ENCODE assay signal across 9 cellular contexts in the genomic region with DNA sequence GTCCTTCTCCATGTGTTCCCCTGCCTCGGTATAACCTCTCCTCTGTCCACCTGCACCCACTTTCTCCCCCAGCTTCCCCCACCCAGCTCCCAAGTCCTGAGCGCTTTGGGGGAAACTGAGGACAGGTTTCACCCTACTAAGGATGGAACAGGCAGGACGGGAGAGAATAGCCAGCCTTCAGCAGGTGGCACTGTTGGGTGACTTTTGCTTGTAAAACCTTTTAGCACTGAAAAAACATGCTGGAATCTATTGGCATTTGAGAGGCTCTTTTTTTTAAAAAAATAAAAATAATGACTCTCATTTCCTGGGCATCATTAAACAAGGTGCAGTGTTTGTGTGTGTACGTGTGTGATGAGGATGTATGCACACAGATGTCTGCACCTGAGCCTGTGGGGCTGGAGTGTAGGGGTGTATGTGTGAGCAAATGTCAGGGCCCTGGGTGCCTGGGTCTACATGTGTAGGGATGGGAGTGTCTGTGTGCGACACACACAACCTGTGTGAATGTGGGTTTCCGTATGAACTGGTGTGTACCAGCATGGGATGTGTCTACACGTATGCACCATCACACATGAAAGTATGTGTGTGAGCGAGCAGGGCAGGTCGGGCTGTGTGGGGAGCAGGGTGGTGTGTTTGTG.
DNase-seq lines count a peak whose midpoint lies in the region; ATAC-seq and TF ChIP-seq lines count a peak whose summit lies in the region.
"Had no signal": no experiment of that assay in that cellular context is flagged by ENCODE, and none has a peak within 500 bp of the region (broad histone marks: within the 10 kb centered on the region; RNA-seq: fewer than 3 reads in every experiment).

No MANE protein-coding gene starts in this region.

- CTCF ChIA-PET in activated naive CD4-positive, alpha-beta T cell treated with anti-CD3 and anti-CD28 coated beads, Interleukin-2, amount 10 ng/mL, durations not matched to agents 7 days and 5 days (lab: Charles Lee), result interaction anchor here (1.0 to 1.3 kb wide), 2 partner anchors 446 to 979 kb away, joined by 3 to 4 read pairs; no protein-coding TSS in a partner anchor

- no peaks in the 10 kb centered on the region for H3K4me1 Mint-ChIP-seq in activated naive CD4-positive, alpha-beta T cell treated with anti-CD3 and anti-CD28 coated beads, Interleukin-2, amount 10 ng/mL, durations not matched to agents 7 days and 5 days

- H3K27ac Mint-ChIP-seq in activated naive CD4-positive, alpha-beta T cell treated with anti-CD3 and anti-CD28 coated beads, Interleukin-2, amount 10 ng/mL, durations not matched to agents 7 days and 5 days, result no peak overlapping the region
- H3K27ac Mint-ChIP-seq: activated naive CD8-positive, alpha-beta T cell had no signal

- peak; percentile 65 for TF ChIP-seq CTCF in cardiac fibroblast (IDR thresholded peaks at IDR 0.05; ENCODE audit: low read depth, low read length)

- no peaks in the 10 kb centered on the region for H3K36me3 Mint-ChIP-seq in activated naive CD4-positive, alpha-beta T cell treated with anti-CD3 and anti-CD28 coated beads, Interleukin-2, amount 10 ng/mL, durations not matched to agents 7 days and 5 days
- H3K36me3 Mint-ChIP-seq: activated naive CD8-positive, alpha-beta T cell had no signal

- H3K4me3 Mint-ChIP-seq in activated naive CD4-positive, alpha-beta T cell treated with anti-CD3 and anti-CD28 coated beads, Interleukin-2, amount 10 ng/mL, durations not matched to agents 7 days and 5 days, result no peak overlapping the region
- H3K4me3 Mint-ChIP-seq: activated naive CD8-positive, alpha-beta T cell had no signal

- H3K4me3 ChIP-seq in cardiac fibroblast (replicated peaks in 1 of 2; ENCODE audit: low read depth in 2 of 2, low read length in 2 of 2), result no peak overlapping the region

- ATAC-seq in left lobe of liver (peak; percentile 43), GM18517 (IDR thresholded peaks at IDR 0.05; ENCODE audit: unreplicated experiment) (no peak), HG02840 (IDR thresholded peaks at IDR 0.05; ENCODE audit: low FRiP score, unreplicated experiment) (no peak), HG03139 (IDR thresholded peaks at IDR 0.05; ENCODE audit: unreplicated experiment) (no peak)

- DNase-seq in activated naive CD4-positive, alpha-beta T cell treated with anti-CD3 and anti-CD28 coated beads, Interleukin-2, amount 10 ng/mL, durations not matched to agents 7 days and 5 days, result peak; percentile 33
- no peak for DNase-seq in activated naive CD4-positive, alpha-beta T cell (lab: John Stamatoyannopoulos, UW)
- DNase-seq in NCI-H526 (lab: John Stamatoyannopoulos, UW) (peak; percentile 32 to 62), cardiac fibroblast (ENCODE audit: low read depth in 2 of 2) (peak; percentile 62 to 73), left lobe of liver (ENCODE audit: low spot score) (no peak)

- peaks cover 26% of the 10 kb centered on the region for H3K27me3 Mint-ChIP-seq in activated naive CD4-positive, alpha-beta T cell treated with anti-CD3 and anti-CD28 coated beads, Interleukin-2, amount 10 ng/mL, durations not matched to agents 7 days and 5 days

- H3K9me3 Mint-ChIP-seq in activated naive CD4-positive, alpha-beta T cell treated with anti-CD3 and anti-CD28 coated beads, Interleukin-2, amount 10 ng/mL, durations not matched to agents 7 days and 5 days, result no peaks in the 10 kb centered on the region

Comparison
In these comparisons a context has a peak if more than half of its experiments do, and no peak if none do; other contexts are left out.
1. DNase-seq: peak in activated naive CD4-positive, alpha-beta T cell treated with anti-CD3 and anti-CD28 coated beads, Interleukin-2, amount 10 ng/mL, durations not matched to agents 7 days and 5 days (single experiment), NCI-H526 (2 of 2) and cardiac fibroblast (2 of 2); none in activated naive CD4-positive, alpha-beta T cell (0 of 4) and left lobe of liver (single experiment).